In genomic region chr10:102399217-102400021, GRCh38 we compare ENCODE assay signal across 8 cellular contexts. TPM values are rescaled to one million over a fixed set of nuclear protein-coding genes. Genes with fewer than 3 reads are reported as not detected.
DNase-seq lines count a peak whose midpoint lies in the region; ATAC-seq and TF ChIP-seq lines count a peak whose summit lies in the region.

No MANE protein-coding gene starts in this region.

- peaks cover 11% of the 10 kb centered on the region; the same call in 1 of the 2 replicates for H3K36me3 ChIP-seq in DOHH2 (ENCODE audit: control insufficient read depth, low read length)
- H3K36me3 ChIP-seq in SJCRH30: no peaks in the 10 kb centered on the region
- H3K36me3 ChIP-seq in gastroesophageal sphincter: peaks cover 0 to 59% of the 10 kb centered on the region in 2 donors

- H3K27me3 Mint-ChIP-seq in activated naive CD4-positive, alpha-beta T cell treated with anti-CD3 and anti-CD28 coated beads for 36 hours (ENCODE audit: low read depth): no peaks in the 10 kb centered on the region

- ATAC-seq in GM21619 (IDR thresholded peaks at IDR 0.05; ENCODE audit: unreplicated experiment) (peak; percentile 43), gastroesophageal sphincter (peak; percentile 80)

- H3K4me3 ChIP-seq in DOHH2 (ENCODE audit: low read length) (peak overlapping the region; percentile 76), SJCRH30 (peak overlapping the region; percentile 65), gastroesophageal sphincter (peak overlapping the region; percentile 46 to 68)

- H3K9me3 ChIP-seq in DOHH2 (ENCODE audit: control insufficient read depth, insufficient read depth, low read length) (no peaks in the 10 kb centered on the region), SJCRH30 (replicated peaks) (no peaks in the 10 kb centered on the region), gastroesophageal sphincter (no peaks in the 10 kb centered on the region)

- H3K4me1 ChIP-seq in DOHH2 (ENCODE audit: control insufficient read depth, low read length): peaks cover 28% of the 10 kb centered on the region
- H3K4me1 ChIP-seq in SJCRH30: peaks cover 13% of the 10 kb centered on the region; the same call in 1 of the 2 replicates
- H3K4me1 ChIP-seq in gastroesophageal sphincter: peaks cover 0 to 85% (median 25%) of the 10 kb centered on the region in 3 donors

- TF ChIP-seq EP300 in gastroesophageal sphincter (IDR thresholded peaks at IDR 0.05): no peak

- peak overlapping the region; percentile 87 for H3K4me3 Mint-ChIP-seq in activated naive CD4-positive, alpha-beta T cell treated with anti-CD3 and anti-CD28 coated beads for 36 hours

- H3K79me2 ChIP-seq in DOHH2 (ENCODE audit: control insufficient read depth, low read length): peaks cover 6% of the 10 kb centered on the region; the same call in 1 of the 2 replicates

- 0 out of 2 replicates have a peak, but pooled peaks cover 1% of the 10 kb centered on the region for H4K20me1 ChIP-seq in DOHH2 (ENCODE audit: control insufficient read depth, insufficient read depth, low read depth, low read length)

- H3K9me3 Mint-ChIP-seq in activated naive CD4-positive, alpha-beta T cell treated with anti-CD3 and anti-CD28 coated beads for 36 hours: no peaks in the 10 kb centered on the region

- 0% methylated on average over 10 to 16 of the region's 72 CpGs for WGBS in gastroesophageal sphincter (ENCODE audit: low coverage in 1 of 2), 2 donors

- H3K4me2 ChIP-seq in DOHH2 (ENCODE audit: low read length): peak overlapping the region; percentile 83

- H3K27ac ChIP-seq in DOHH2 (ENCODE audit: low read depth, low read length): no peak overlapping the region
- peak overlapping the region; percentile 52 for H3K27ac ChIP-seq in SJCRH30
- H3K27ac ChIP-seq in gastroesophageal sphincter: peak overlapping the region; percentile 66 to 98 (median 96)

- H3K27me3 ChIP-seq in DOHH2 (ENCODE audit: control insufficient read depth, low read length): no peaks in the 10 kb centered on the region
- no peaks in the 10 kb centered on the region for H3K27me3 ChIP-seq in SJCRH30
- H3K27me3 ChIP-seq in gastroesophageal sphincter: no peaks in the 10 kb centered on the region

- DNase-seq in LHCN-M2 (ENCODE audit: low read depth) (peak; percentile 77), SJCRH30 (peak; percentile 93 to 95), nucleus accumbens (lab: John Stamatoyannopoulos, UW) (peak in 54 of 56 donors; percentile 32 to 91 (median 78)), superior temporal gyrus (ENCODE audit: extremely low spot score) (peak; percentile 85)
- DNase-seq in activated naive CD4-positive, alpha-beta T cell treated with anti-CD3 and anti-CD28 coated beads for 36 hours: peak; percentile 89

- intact Hi-C loops in activated naive CD4-positive, alpha-beta T cell treated with anti-CD3 and anti-CD28 coated beads for 36 hours (cut with micrococcal nuclease): loop anchor here (1.0 kb wide), 1 partner anchor 170 kb away; no protein-coding TSS in a partner anchor

- TF ChIP-seq CTCF in DOHH2 (IDR thresholded peaks at IDR 0.05; ENCODE audit: low read depth, low read length, poor library complexity, severe bottlenecking): peak; percentile 97
- peak in 3 of 4 experiments; percentile 96 to 98 (median 96) for TF ChIP-seq CTCF in gastroesophageal sphincter (IDR thresholded peaks at IDR 0.05)

- TF ChIP-seq POLR2A in gastroesophageal sphincter (IDR thresholded peaks at IDR 0.05): peak; percentile 44 to 53

- H3K4me1 Mint-ChIP-seq in activated naive CD4-positive, alpha-beta T cell treated with anti-CD3 and anti-CD28 coated beads for 36 hours (ENCODE audit: low read depth): peaks cover 49% of the 10 kb centered on the region

- no peaks in the 10 kb centered on the region for H3K9me2 ChIP-seq in DOHH2 (replicated peaks; ENCODE audit: control insufficient read depth, low read length)

- CTCF ChIA-PET in activated naive CD4-positive, alpha-beta T cell treated with anti-CD3 and anti-CD28 coated beads for 36 hours (lab: Charles Lee): interaction anchor here (0.6 to 4.2 kb wide), 35 partner anchors 8 to 962 kb away, joined by 3 to 28 read pairs (median 4); partner anchors contain the start of genes C10orf95, CUEDC2, FBXL15 and SUFU

- peak overlapping the region; percentile 99 for H3K27ac Mint-ChIP-seq in activated naive CD4-positive, alpha-beta T cell treated with anti-CD3 and anti-CD28 coated beads for 36 hours

- peaks cover 68% of the 10 kb centered on the region for H3K36me3 Mint-ChIP-seq in activated naive CD4-positive, alpha-beta T cell treated with anti-CD3 and anti-CD28 coated beads for 36 hours (ENCODE audit: low read depth)

- 0 out of 2 replicates have a peak, but pooled peaks cover 2% of the 10 kb centered on the region for H3F3A ChIP-seq in DOHH2 (ENCODE audit: control insufficient read depth, insufficient read depth)

RNA-seq across cellular contexts. Expression of gene NFKB2, which starts 3.9 kb away (rescaled TPM):
- total RNA-seq in LHCN-M2 (2014; rRNA removed) (15.8 and 16.6 TPM in 2 replicates), gastroesophageal sphincter (10 to 100 TPM; 20.5 to 31.6 (median 24.8) TPM)
- polyA plus RNA-seq in LHCN-M2 (2012): 15.5 TPM
- 25.3 and 25.6 TPM in 2 replicates for total RNA-seq in SJCRH30 (2014; rRNA removed; shearing (Covaris generic))
- 100 to 1,000 TPM; 328 to 345 TPM for total RNA-seq in activated naive CD4-positive, alpha-beta T cell treated with anti-CD3 and anti-CD28 coated beads for 36 hours

RNA-seq across cellular contexts. Expression of gene PSD, which starts 19.2 kb away (rescaled TPM):
- total RNA-seq in LHCN-M2 (2014; rRNA removed) (0.46 TPM in 1 of 2 replicates, not detected in the other), gastroesophageal sphincter (100 to 1,000 TPM in 1 of 4 donors, 10 to 100 TPM in 3; 28.6 to 195 (median 41.4) TPM)
- 1.6 TPM for polyA plus RNA-seq in LHCN-M2 (2012)
- total RNA-seq in SJCRH30 (2014; rRNA removed; shearing (Covaris generic)): 0.18 and 0.26 TPM in 2 replicates
- 1 to 10 TPM; 6.2 to 7.2 TPM for total RNA-seq in activated naive CD4-positive, alpha-beta T cell treated with anti-CD3 and anti-CD28 coated beads for 36 hours

RNA-seq across cellular contexts. Expression of gene FBXL15, which starts 21.2 kb away (rescaled TPM):
- 15.9 and 22.5 TPM in 2 replicates for total RNA-seq in LHCN-M2 (2014; rRNA removed)
- 7.9 TPM for polyA plus RNA-seq in LHCN-M2 (2012)
- 5.8 and 6.1 TPM in 2 replicates for total RNA-seq in SJCRH30 (2014; rRNA removed; shearing (Covaris generic))
- 10 to 100 TPM in 1 of 2 experiments, 1 to 10 TPM in 1; 9.9 to 10.8 TPM for total RNA-seq in activated naive CD4-positive, alpha-beta T cell treated with anti-CD3 and anti-CD28 coated beads for 36 hours
- 10 to 100 TPM; 18.6 to 41.9 (median 26.1) TPM for total RNA-seq in gastroesophageal sphincter

RNA-seq across cellular contexts. Expression of gene CUEDC2, which starts 33.0 kb away (rescaled TPM):
- total RNA-seq in LHCN-M2 (2014; rRNA removed) (89.3 and 91.4 TPM in 2 replicates), gastroesophageal sphincter (10 to 100 TPM; 61.4 to 84.3 (median 67.5) TPM)
- 106 TPM for polyA plus RNA-seq in LHCN-M2 (2012)
- total RNA-seq in SJCRH30 (2014; rRNA removed; shearing (Covaris generic)): 94.8 and 101 TPM in 2 replicates
- 10 to 100 TPM; 63.3 to 64.4 TPM for total RNA-seq in activated naive CD4-positive, alpha-beta T cell treated with anti-CD3 and anti-CD28 coated beads for 36 hours

RNA-seq across cellular contexts. Expression of gene C10orf95, which starts 51.9 kb away (rescaled TPM):
- total RNA-seq in LHCN-M2 (2014; rRNA removed) (0.06 TPM in 1 of 2 replicates, not detected in the other), gastroesophageal sphincter (not detected)
- not detected for polyA plus RNA-seq in LHCN-M2 (2012)
- total RNA-seq in SJCRH30 (2014; rRNA removed; shearing (Covaris generic)): 0.08 and 0.15 TPM in 2 replicates
- under 1 TPM; 0.14 to 0.15 TPM for total RNA-seq in activated naive CD4-positive, alpha-beta T cell treated with anti-CD3 and anti-CD28 coated beads for 36 hours

Comparison
In these comparisons a context has a peak if more than half of its experiments do, and no peak if none do; other contexts are left out.
1. RNA of gene NFKB2, which starts 3.9 kb away (total RNA-seq): 328 to 345 TPM in activated naive CD4-positive, alpha-beta T cell treated with anti-CD3 and anti-CD28 coated beads for 36 hours; 20.5 to 31.6 TPM in gastroesophageal sphincter, 25.3 to 25.6 TPM in SJCRH30 and 15.8 to 16.6 TPM in LHCN-M2; every median in the first group is over 10 times any median in the second.
2. Peak in every context shown above with its lines, with median percentiles within 50 percentile points of each other: H3K4me3 ChIP-seq and DNase-seq.